8 cellular contexts compared by ENCODE assay signal in genomic region chr16:53091508-53092211, GRCh38. TPM values are rescaled to one million over a fixed set of nuclear protein-coding genes. Genes with fewer than 3 reads are reported as not detected.
DNase-seq lines count a peak whose midpoint lies in the region; ATAC-seq and TF ChIP-seq lines count a peak whose summit lies in the region.

No MANE protein-coding gene starts in this region.

- peaks cover 6% of the 10 kb centered on the region for H3K36me3 ChIP-seq in endodermal cell (ENCODE audit: control insufficient read depth, insufficient read depth, low read length)
- H3K36me3 ChIP-seq in upper lobe of right lung = no peaks in the 10 kb centered on the region

- H3K4me3 ChIP-seq in endodermal cell (ENCODE audit: low read length) = no peak overlapping the region
- H3K4me3 ChIP-seq in upper lobe of right lung = no peak overlapping the region

- H3K27me3 Mint-ChIP-seq in endodermal cell (ENCODE audit: insufficient read depth) = peaks cover 25% of the 10 kb centered on the region
- no peaks in the 10 kb centered on the region for H3K27me3 Mint-ChIP-seq in mesothelial cell of epicardium (ENCODE audit: low read depth)

- ATAC-seq in GM19372 (IDR thresholded peaks at IDR 0.05; ENCODE audit: low read depth, unreplicated experiment) = peak; percentile 41
- peak; percentile 41 for ATAC-seq in HG03520 (IDR thresholded peaks at IDR 0.05; ENCODE audit: unreplicated experiment)
- peak; percentile 48 for ATAC-seq in upper lobe of right lung

- H3K27ac ChIP-seq in endodermal cell (ENCODE audit: low read depth, low read length) (peak overlapping the region; percentile 89), upper lobe of right lung (peak overlapping the region; percentile 80)

- no peaks in the 10 kb centered on the region for H3K9me3 ChIP-seq in endodermal cell (ENCODE audit: control insufficient read depth, low read length)
- no peaks in the 10 kb centered on the region for H3K9me3 ChIP-seq in upper lobe of right lung

- 10 to 68% methylated on average over 3 to 7 of the region's 7 CpGs for WGBS in endodermal cell (ENCODE audit: insufficient coverage in 1 of 2, insufficient read length in 1 of 2), 2 experiments

- H3K9ac ChIP-seq in endodermal cell (ENCODE audit: extremely low read depth, low read length, poor library complexity, severe bottlenecking) = no peak overlapping the region

- no peak overlapping the region for H3K4me3 Mint-ChIP-seq in endodermal cell
- H3K4me3 Mint-ChIP-seq in mesothelial cell of epicardium = no peak overlapping the region

- H3K4me1 Mint-ChIP-seq in endodermal cell = peaks cover 48% of the 10 kb centered on the region
- H3K4me1 Mint-ChIP-seq in mesothelial cell of epicardium = peaks cover 29% of the 10 kb centered on the region

- H3K9me3 Mint-ChIP-seq in endodermal cell (no peaks in the 10 kb centered on the region), mesothelial cell of epicardium (no peaks in the 10 kb centered on the region)

- peak overlapping the region; percentile 62 for H3K27ac Mint-ChIP-seq in endodermal cell
- peak overlapping the region; percentile 94 for H3K27ac Mint-ChIP-seq in mesothelial cell of epicardium

- peaks cover 14% of the 10 kb centered on the region for H3K36me3 Mint-ChIP-seq in endodermal cell (ENCODE audit: low read depth)
- peaks cover 5% of the 10 kb centered on the region for H3K36me3 Mint-ChIP-seq in mesothelial cell of epicardium

- DNase-seq in COR-L47 (lab: John Stamatoyannopoulos, UW) (peak; percentile 66), endodermal cell (peak; percentile 84), mesothelial cell of epicardium (ENCODE audit: low spot score in 2 of 2, unreplicated experiment in 2 of 2) (no peak), upper lobe of right lung (no peak), mucosa of gallbladder (ENCODE audit: low spot score) (no peak)

- intact Hi-C loops in upper lobe of right lung (cut with DNase I) = no loop called here

- H3K4me1 ChIP-seq in endodermal cell (ENCODE audit: control insufficient read depth, insufficient read depth, low read length) (peaks cover 11% of the 10 kb centered on the region), upper lobe of right lung (peaks cover 67% of the 10 kb centered on the region)

- TF ChIP-seq CTCF in endodermal cell (conservative IDR thresholded peaks at IDR 0.05) = no peak
- TF ChIP-seq CTCF in mesothelial cell of epicardium (IDR thresholded peaks at IDR 0.05; ENCODE audit: unreplicated experiment) = no peak
- no peak for TF ChIP-seq CTCF in upper lobe of right lung (IDR thresholded peaks at IDR 0.05)

- H3K27me3 ChIP-seq in endodermal cell (ENCODE audit: control insufficient read depth, insufficient read depth, low read length, poor library complexity, severe bottlenecking) = peaks cover 17% of the 10 kb centered on the region
- no peaks in the 10 kb centered on the region for H3K27me3 ChIP-seq in upper lobe of right lung

TF ChIP-seq in PFSK-1, 5 proteins besides CTCF, POLR2A, EP300 and RAD21:
- TF ChIP-seq TAF1 (IDR thresholded peaks at IDR 0.05; ENCODE audit: borderline replicate concordance, insufficient read depth, low read length) (peak; percentile 55; the same call in 1 of the 2 replicates), REST (IDR thresholded peaks at IDR 0.05; ENCODE audit: insufficient read depth in 1 of 2, low read depth in 2 of 2, low read length in 2 of 2) (peak in 1 of 2 experiments; percentile 36; a peak in 1 of 4 replicates), FOXP2 (optimal IDR thresholded peaks at IDR 0.05; ENCODE audit: borderline replicate concordance, extremely low read depth, extremely low read length, insufficient read depth) (no peak), POLR2AphosphoS5 (IDR thresholded peaks at IDR 0.05; ENCODE audit: low read depth, low read length) (no peak; the same call in 1 of the 2 replicates), SIN3A (IDR thresholded peaks at IDR 0.05; ENCODE audit: borderline replicate concordance, insufficient read depth, low read length) (no peak)

RNA-seq across cellular contexts. Expression of gene CHD9, which starts 36.9 kb away (rescaled TPM):
- polyA plus RNA-seq in PFSK-1 (2012; ENCODE audit: insufficient read length, low read depth) = 5.8 TPM
- total RNA-seq in endodermal cell (10 to 100 TPM; 36.8 to 40.5 TPM), mesothelial cell of epicardium (108 to 119 TPM (median 110 TPM) in 3 replicates), upper lobe of right lung (81.4 TPM), mucosa of gallbladder (71.4 TPM)
- polyA plus RNA-seq in endodermal cell (2013, experiment 1 of 2) = 39.3 TPM
- polyA plus RNA-seq in endodermal cell (2013, experiment 2 of 2) = 41.4 TPM

RNA-seq across cellular contexts. Expression of gene CHD9NB, which starts 39.0 kb away (rescaled TPM):
- polyA plus RNA-seq in PFSK-1 (2012; ENCODE audit: insufficient read length, low read depth) = not detected
- 10 to 100 TPM; 13.1 to 14.9 TPM for total RNA-seq in endodermal cell
- 2.8 TPM for polyA plus RNA-seq in endodermal cell (2013, experiment 1 of 2)
- polyA plus RNA-seq in endodermal cell (2013, experiment 2 of 2) = 3.0 TPM
- total RNA-seq in mesothelial cell of epicardium = 0.29 to 0.44 TPM (median 0.43 TPM) in 3 replicates
- total RNA-seq in upper lobe of right lung = 1.1 TPM
- 4.8 TPM for total RNA-seq in mucosa of gallbladder

Comparison
In these comparisons a context has a peak if more than half of its experiments do, and no peak if none do; other contexts are left out.
1. DNase-seq: peak in COR-L47 (single experiment) and endodermal cell (single experiment); none in mesothelial cell of epicardium (0 of 2), upper lobe of right lung (single experiment) and mucosa of gallbladder (single experiment).
2. Peak in every context shown above with its lines, with median percentiles within 50 percentile points of each other: ATAC-seq.